Comparison of ENCODE assay signal across 29 cellular contexts in genomic region chr5:129406440-129406839, GRCh38. TPM values are rescaled to one million over a fixed set of nuclear protein-coding genes. Genes with fewer than 3 reads are reported as not detected.
"Had no signal": no experiment of that assay in that cellular context is flagged by ENCODE, and none has a peak within 500 bp of the region (broad histone marks: within the 10 kb centered on the region; RNA-seq: fewer than 3 reads in every experiment).

No MANE protein-coding gene starts in this region.

- H3K4me2 ChIP-seq: neural progenitor cell had no signal

- H3K4me1 ChIP-seq: left ventricle myocardium inferior, prostate gland, tibial nerve, uterus had no signal

- DNase-seq: hippocampal formation; kidney; left ventricle myocardium inferior; mesendoderm; naive B cell; natural killer cell; nephron progenitor cell; occipital lobe; posterior cingulate gyrus; retina; right cardiac atrium; stimulated activated CD4-positive, alpha-beta T cell treated with anti-CD3 and anti-CD28 coated beads, Interleukin-1b, Interleukin-23, amount 100 ng/mL, for 48 hours; stimulated activated CD4-positive, alpha-beta T cell treated with anti-CD3 and anti-CD28 coated beads, Interleukin-2, amount 100 ng/mL, for 48 hours; stimulated activated CD4-positive, alpha-beta T cell treated with anti-CD3 and anti-CD28 coated beads, Interleukin-4, amount 100 ng/mL, for 4 hours; stimulated activated CD8-positive, alpha-beta memory T cell treated with anti-CD3 and anti-CD28 coated beads, Interleukin-4, amount 100 ng/mL, for 48 hours; stimulated activated naive CD4-positive, alpha-beta T cell treated with Interleukin-2 at 50 U/mL for 16 hours; stimulated activated naive CD8-positive, alpha-beta T cell treated with anti-CD3 and anti-CD28 coated beads, Interleukin-15, amount 100 ng/mL, for 72 hours; substantia nigra; uterus had no signal

- H3K4me3 ChIP-seq: left ventricle myocardium inferior, lung, neural progenitor cell, prostate gland, skin epidermis, tibial nerve, uterus had no signal

- H3K9me3 ChIP-seq: left ventricle myocardium inferior, neutrophil, prostate gland, tibial nerve, uterus had no signal

- ATAC-seq: natural killer cell; right cardiac atrium; sciatic nerve; stimulated activated memory B cell treated with anti-CD40 and anti-IgM and Interleukin-4, amounts not matched to agents 10 μg/mL and 1 μg/mL and 100 μg/mL, for 72 hours; stimulated activated naive CD8-positive, alpha-beta T cell treated with anti-CD3 and anti-CD28 coated beads, Interleukin-15, amount 100 ng/mL, for 72 hours had no signal

- H3K27ac ChIP-seq: left ventricle myocardium inferior, neural progenitor cell, neutrophil, prostate gland, skin epidermis, tibial nerve, uterus had no signal

- FAIRE-seq: islet of Langerhans, kidney had no signal

RNA-seq across cellular contexts. Expression of gene ADAMTS19, which starts 53.7 kb away (rescaled TPM):
- total RNA-seq: kidney, mononuclear cell, natural killer cell had no signal
